ENCODE assay signal across 31 cellular contexts in genomic region chr18:6323319-6323889, GRCh38.
"Had no signal": no experiment of that assay in that cellular context is flagged by ENCODE, and none has a peak within 500 bp of the region (broad histone marks: within the 10 kb centered on the region; RNA-seq: fewer than 3 reads in every experiment).

No MANE protein-coding gene starts in this region.

- ATAC-seq: activated CD4-positive, alpha-beta T cell treated with anti-CD3 and anti-CD28 coated beads for 36 hours; activated CD8-positive, alpha-beta memory T cell treated with anti-CD3 and anti-CD28 coated beads, Interleukin-2, amount 10 ng/mL, durations not matched to agents 7 days and 5 days; activated CD8-positive, alpha-beta T cell treated with anti-CD3 and anti-CD28 coated beads, Interleukin-2, amount 10 ng/mL, durations not matched to agents 7 days and 5 days; activated naive CD8-positive, alpha-beta T cell treated with anti-CD3 and anti-CD28 coated beads, Interleukin-2, amount 50 U/mL, for 24 hours had no signal

- FAIRE-seq: bronchial epithelial cell, TTC549 had no signal

- DNase-seq: activated B cell treated with CpG ODN at 0.5 μM for 24 hours; activated CD4-positive, alpha-beta memory T cell treated with anti-CD3 and anti-CD28 coated beads, Interleukin-2, amount 10 ng/mL, durations not matched to agents 7 days and 5 days; activated CD4-positive, alpha-beta T cell treated with anti-CD3 and anti-CD28 coated beads for 1 hour; activated CD4-positive, alpha-beta T cell treated with anti-CD3 and anti-CD28 coated beads for 36 hours; activated CD4-positive, alpha-beta T cell treated with anti-CD3 and anti-CD28 coated beads for 48 hours; activated CD4-positive, alpha-beta T cell treated with anti-CD3 and anti-CD28 coated beads, Interleukin-2, amount 10 ng/mL, durations not matched to agents 7 days and 5 days; activated CD4-positive, alpha-beta T cell treated with anti-CD3 and anti-CD28 coated beads, Interleukin-2, amount 50 U/mL, for 48 hours; activated CD8-positive, alpha-beta memory T cell treated with anti-CD3 and anti-CD28 coated beads for 24 hours; activated CD8-positive, alpha-beta memory T cell treated with anti-CD3 and anti-CD28 coated beads, Interleukin-2, amount 10 ng/mL, durations not matched to agents 7 days and 5 days; activated CD8-positive, alpha-beta memory T cell treated with anti-CD3 and anti-CD28 coated beads, Interleukin-2, amount 50 U/mL, for 48 hours; activated CD8-positive, alpha-beta T cell treated with anti-CD3 and anti-CD28 coated beads, Interleukin-2, amount 10 ng/mL, durations not matched to agents 7 days and 5 days; activated effector memory CD4-positive, alpha-beta T cell treated with Interleukin-2 at 50 U/mL for 16 hours; activated gamma-delta T cell; activated naive CD4-positive, alpha-beta T cell treated with anti-CD3 and anti-CD28 coated beads, Interleukin-2, amount 10 ng/mL, durations not matched to agents 7 days and 5 days; activated naive CD4-positive, alpha-beta T cell treated with Interleukin-2 at 50 U/mL for 16 hours; activated naive CD8-positive, alpha-beta T cell treated with anti-CD3 and anti-CD28 coated beads, Interleukin-2, amount 10 ng/mL, durations not matched to agents 7 days and 5 days; activated naive CD8-positive, alpha-beta T cell treated with anti-CD3 and anti-CD28 coated beads, Interleukin-2, amount 50 U/mL, for 24 hours; activated T-cell treated with anti-CD3 and anti-CD28 coated beads, Interleukin-2, amount 50 U/mL, for 24 hours; activated T-cell treated with anti-CD3 and anti-CD28 coated beads, Interleukin-2, amount 50 U/mL, for 48 hours; amygdala; anterior cingulate cortex; caudate nucleus; cerebellar nuclear complex; T-helper 1 cell; T-helper 2 cell; T-helper 9 cell had no signal

- H3K36me3 ChIP-seq: ascending aorta, cardiac muscle cell had no signal

- H3K4me3 ChIP-seq: ascending aorta, cardiac muscle cell had no signal

- H3K27me3 ChIP-seq: ascending aorta, cardiac muscle cell had no signal

- H3K27ac ChIP-seq: ascending aorta, cardiac muscle cell, VCaP had no signal

- H3K4me1 ChIP-seq: ascending aorta had no signal
